In genomic region chr3:33131328-33132018, GRCh38 we compare ENCODE assay signal across 1 cellular context.
TF ChIP-seq lines count a peak whose summit lies in the region.

No MANE protein-coding gene starts in this region.

TF ChIP-seq in GM12878, 131 proteins besides CTCF, POLR2A, EP300 and RAD21:
- TF ChIP-seq NFIC (IDR thresholded peaks at IDR 0.05; ENCODE audit: low read depth, low read length), result no peak
- peak; percentile 79 for TF ChIP-seq RUNX3 (IDR thresholded peaks at IDR 0.05; ENCODE audit: low read length)
- TF ChIP-seq HSF1 (IDR thresholded peaks at IDR 0.05; ENCODE audit: low read depth, low read length), result no peak
- no peak for TF ChIP-seq CHD2 (IDR thresholded peaks at IDR 0.05; ENCODE audit: borderline replicate concordance, low read depth, low read length)
- TF ChIP-seq SMC3 (IDR thresholded peaks at IDR 0.05; ENCODE audit: borderline replicate concordance, low read length), result peak; percentile 85; the same call in 1 of the 2 replicates
- no peak for TF ChIP-seq HDGF (IDR thresholded peaks at IDR 0.05)
- 0 out of 2 replicates have a peak, but pooled peaks have one; percentile 18 for TF ChIP-seq FOXM1 (IDR thresholded peaks at IDR 0.05; ENCODE audit: low read depth, low read length)
